24 cellular contexts compared by ENCODE assay signal in genomic region chr3:107464037-107464436, GRCh38.
"Had no signal": no experiment of that assay in that cellular context is flagged by ENCODE, and none has a peak within 500 bp of the region (broad histone marks: within the 10 kb centered on the region; RNA-seq: fewer than 3 reads in every experiment).

No MANE protein-coding gene starts in this region.

- DNase-seq: naive thymus-derived CD8-positive, alpha-beta T cell; occipital lobe; ovary; right cardiac atrium; right lobe of liver; sigmoid colon; small intestine; stimulated activated CD4-positive, alpha-beta T cell treated with anti-CD3 and anti-CD28 coated beads, Interleukin-15, amount 100 ng/mL, for 24 hours; stimulated activated CD4-positive, alpha-beta T cell treated with anti-CD3 and anti-CD28 coated beads, Interleukin-2, amount 100 ng/mL, for 24 hours; stimulated activated CD4-positive, alpha-beta T cell treated with anti-CD3 and anti-CD28 coated beads, Interleukin-2, amount 100 ng/mL, for 48 hours; stimulated activated CD4-positive, alpha-beta T cell treated with anti-CD3 and anti-CD28 coated beads, Interleukin-4, amount 100 ng/mL, for 24 hours; stimulated activated naive B cell treated with anti-CD40 and anti-IgM and Interleukin-4, amounts not matched to agents 10 μg/mL and 1 μg/mL and 100 μg/mL, for 72 hours; stimulated activated naive CD4-positive, alpha-beta T cell treated with Interleukin-2 at 50 U/mL for 16 hours; stomach; thyroid gland; upper lobe of left lung had no signal

- H3K4me3 Mint-ChIP-seq: naive thymus-derived CD8-positive, alpha-beta T cell; natural killer cell treated with Interleukin-12 subunit alpha and Interleukin-12 subunit beta and Interleukin-15 and Interleukin-18, amount 100 ng/mL, for 72 hours; neural progenitor cell; stimulated activated effector memory CD8-positive, alpha-beta T cell treated with anti-CD3 and anti-CD28 coated beads, Interleukin-12 subunit alpha, Interleukin-12 subunit beta, amount 100 ng/mL, for 72 hours; stimulated activated naive B cell treated with anti-CD40 and anti-IgM and Interleukin-4, amounts not matched to agents 10 μg/mL and 1 μg/mL and 100 μg/mL, for 72 hours; stimulated activated naive CD8-positive, alpha-beta T cell treated with anti-CD3 and anti-CD28 coated beads, Interleukin-15, Interleukin-2, amounts not matched to agents 100 ng/mL and 50 ng/mL, for 24 hours had no signal

- H3K4me3 ChIP-seq: neural progenitor cell, ovary, prostate gland, right lobe of liver, sigmoid colon, stomach, thoracic aorta, thyroid gland, tibial nerve, upper lobe of left lung, vagina had no signal

- ATAC-seq: naive thymus-derived CD8-positive, alpha-beta T cell; natural killer cell treated with Interleukin-12 subunit alpha and Interleukin-12 subunit beta and Interleukin-15 and Interleukin-18, amount 100 ng/mL, for 72 hours; right cardiac atrium; right lobe of liver had no signal

- H3K27ac Mint-ChIP-seq: naive thymus-derived CD8-positive, alpha-beta T cell; natural killer cell treated with Interleukin-12 subunit alpha and Interleukin-12 subunit beta and Interleukin-15 and Interleukin-18, amount 100 ng/mL, for 72 hours; neural progenitor cell; stimulated activated effector memory CD8-positive, alpha-beta T cell treated with anti-CD3 and anti-CD28 coated beads, Interleukin-12 subunit alpha, Interleukin-12 subunit beta, amount 100 ng/mL, for 72 hours; stimulated activated naive B cell treated with anti-CD40 and anti-IgM and Interleukin-4, amounts not matched to agents 10 μg/mL and 1 μg/mL and 100 μg/mL, for 72 hours; stimulated activated naive CD8-positive, alpha-beta T cell treated with anti-CD3 and anti-CD28 coated beads, Interleukin-15, Interleukin-2, amounts not matched to agents 100 ng/mL and 50 ng/mL, for 24 hours had no signal

- H3K9me3 Mint-ChIP-seq: naive thymus-derived CD8-positive, alpha-beta T cell; natural killer cell treated with Interleukin-12 subunit alpha and Interleukin-12 subunit beta and Interleukin-15 and Interleukin-18, amount 100 ng/mL, for 72 hours; neural progenitor cell; stimulated activated effector memory CD8-positive, alpha-beta T cell treated with anti-CD3 and anti-CD28 coated beads, Interleukin-12 subunit alpha, Interleukin-12 subunit beta, amount 100 ng/mL, for 72 hours; stimulated activated naive B cell treated with anti-CD40 and anti-IgM and Interleukin-4, amounts not matched to agents 10 μg/mL and 1 μg/mL and 100 μg/mL, for 72 hours; stimulated activated naive CD8-positive, alpha-beta T cell treated with anti-CD3 and anti-CD28 coated beads, Interleukin-15, Interleukin-2, amounts not matched to agents 100 ng/mL and 50 ng/mL, for 24 hours had no signal

- H3K27ac ChIP-seq: neural progenitor cell, ovary, prostate gland, right lobe of liver, sigmoid colon, stomach, thoracic aorta, thyroid gland, tibial nerve, upper lobe of left lung, vagina had no signal

- H3K4me1 Mint-ChIP-seq: naive thymus-derived CD8-positive, alpha-beta T cell; stimulated activated effector memory CD8-positive, alpha-beta T cell treated with anti-CD3 and anti-CD28 coated beads, Interleukin-12 subunit alpha, Interleukin-12 subunit beta, amount 100 ng/mL, for 72 hours; stimulated activated naive B cell treated with anti-CD40 and anti-IgM and Interleukin-4, amounts not matched to agents 10 μg/mL and 1 μg/mL and 100 μg/mL, for 72 hours had no signal

- H3K36me3 Mint-ChIP-seq: naive thymus-derived CD8-positive, alpha-beta T cell; natural killer cell treated with Interleukin-12 subunit alpha and Interleukin-12 subunit beta and Interleukin-15 and Interleukin-18, amount 100 ng/mL, for 72 hours; neural progenitor cell; stimulated activated effector memory CD8-positive, alpha-beta T cell treated with anti-CD3 and anti-CD28 coated beads, Interleukin-12 subunit alpha, Interleukin-12 subunit beta, amount 100 ng/mL, for 72 hours; stimulated activated naive B cell treated with anti-CD40 and anti-IgM and Interleukin-4, amounts not matched to agents 10 μg/mL and 1 μg/mL and 100 μg/mL, for 72 hours had no signal

- H3K27me3 ChIP-seq: neural progenitor cell, ovary, right lobe of liver, sigmoid colon, stomach, thyroid gland, tibial nerve, upper lobe of left lung, vagina had no signal

- H3K9me3 ChIP-seq: ovary, prostate gland, right lobe of liver, sigmoid colon, stomach, thoracic aorta, thyroid gland, tibial nerve, upper lobe of left lung, vagina had no signal
